ENCODE assay signal across 10 cellular contexts in the genomic region with DNA sequence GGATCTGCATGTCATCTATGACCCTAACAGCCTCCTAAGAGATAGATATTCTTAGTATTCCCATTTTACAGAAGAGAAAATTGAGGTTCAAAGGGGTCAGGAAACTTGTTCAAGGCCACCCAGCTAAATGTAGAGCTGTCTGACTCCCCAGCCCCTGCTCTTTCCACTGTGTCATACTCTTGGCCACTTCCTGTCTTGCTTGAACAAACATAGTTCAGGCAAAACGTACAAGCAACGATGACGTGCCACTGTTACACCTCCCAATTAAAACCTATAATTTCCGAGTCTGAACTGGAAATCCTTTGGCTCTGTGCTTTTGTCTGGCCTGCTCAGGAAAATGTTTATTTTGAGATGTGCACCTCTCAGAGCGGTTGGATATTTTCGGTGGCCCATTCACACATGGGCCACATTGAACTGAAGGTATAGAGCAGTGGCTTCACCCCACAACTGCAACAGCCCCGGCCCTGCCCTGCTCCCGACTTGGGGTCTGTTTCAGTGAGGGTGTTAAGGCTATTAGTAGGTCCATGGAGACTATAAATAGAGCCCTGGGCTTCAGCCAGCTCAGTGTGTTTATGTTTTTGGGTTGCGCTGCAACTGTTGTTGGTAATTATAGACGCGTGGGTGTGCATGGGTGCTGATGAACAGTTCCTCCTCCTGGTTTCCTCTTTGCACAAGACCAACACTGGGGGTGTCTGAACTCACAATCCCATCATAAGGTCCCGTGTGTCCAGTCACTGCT.
DNase-seq lines count a peak whose midpoint lies in the region; ATAC-seq, FAIRE-seq and TF ChIP-seq lines count a peak whose summit lies in the region.
"Had no signal": no experiment of that assay in that cellular context is flagged by ENCODE, and none has a peak within 500 bp of the region (broad histone marks: within the 10 kb centered on the region; RNA-seq: fewer than 3 reads in every experiment).

No MANE protein-coding gene starts in this region.

- TF ChIP-seq CTCF in Caco-2 (IDR thresholded peaks at IDR 0.05; ENCODE audit: insufficient read depth in 1 of 2, low read depth in 1 of 2, low read length in 1 of 2, severe bottlenecking in 1 of 2, unreplicated experiment in 1 of 2): no peak
- no peak for TF ChIP-seq CTCF in osteocyte (IDR thresholded peaks at IDR 0.05)

- no peak for FAIRE-seq in frontal cortex (lab: Jason Lieb, UNC)

- H3K9me3 Mint-ChIP-seq in Caco-2 (ENCODE audit: unreplicated experiment) (peaks cover 10% of the 10 kb centered on the region), osteocyte (ENCODE audit: unreplicated experiment) (no peaks in the 10 kb centered on the region)

- H3K4me3 Mint-ChIP-seq in Caco-2 (ENCODE audit: unreplicated experiment) (no peak overlapping the region), osteocyte (ENCODE audit: unreplicated experiment) (no peak overlapping the region)

- ATAC-seq in GM19035 (IDR thresholded peaks at IDR 0.05; ENCODE audit: unreplicated experiment) (peak; percentile 84), HG03039 (IDR thresholded peaks at IDR 0.05; ENCODE audit: unreplicated experiment) (peak; percentile 67)

- H3K36me3 ChIP-seq in Caco-2 (ENCODE audit: control insufficient read depth, insufficient read depth, low read length): no peaks in the 10 kb centered on the region
- H3K36me3 ChIP-seq: SJSA1, thoracic aorta had no signal

- POLR2A ChIA-PET in Caco-2 (lab: Charles Lee): no interaction called here

- no peaks in the 10 kb centered on the region for H3K4me1 Mint-ChIP-seq in Caco-2 (ENCODE audit: low read depth, unreplicated experiment)
- no peaks in the 10 kb centered on the region for H3K4me1 Mint-ChIP-seq in osteocyte (ENCODE audit: unreplicated experiment)

- H3K27me3 Mint-ChIP-seq in Caco-2 (ENCODE audit: insufficient read depth, unreplicated experiment) (no peaks in the 10 kb centered on the region), osteocyte (ENCODE audit: unreplicated experiment) (no peaks in the 10 kb centered on the region)

- intact Hi-C loops in Caco-2 (cut with micrococcal nuclease; ENCODE audit: unreplicated experiment): no loop called here

- H3K27ac Mint-ChIP-seq in Caco-2 (ENCODE audit: unreplicated experiment) (no peak overlapping the region), osteocyte (ENCODE audit: unreplicated experiment) (no peak overlapping the region)

- no peaks in the 10 kb centered on the region for H3K27me3 ChIP-seq in Caco-2 (replicated peaks; ENCODE audit: control insufficient read depth, insufficient read depth, low read length)
- H3K27me3 ChIP-seq: SJSA1 had no signal

- H3K9me3 ChIP-seq in Caco-2: no peaks in the 10 kb centered on the region
- H3K9me3 ChIP-seq: SJSA1, thoracic aorta had no signal

- CTCF ChIA-PET in Caco-2 (lab: Charles Lee): no interaction called here

- H3K36me3 Mint-ChIP-seq in Caco-2 (ENCODE audit: insufficient read depth, unreplicated experiment) (no peaks in the 10 kb centered on the region), osteocyte (ENCODE audit: unreplicated experiment) (no peaks in the 10 kb centered on the region)

- BruUV-seq in Caco-2 (replicated peaks; lab: Mats Ljungman, UMichigan): no TSS peak

- DNase-seq in SKM-1 (lab: John Stamatoyannopoulos, UW; ENCODE audit: unreplicated experiment): peak; percentile 55
- peak; percentile 71 for DNase-seq in central memory CD4-positive, alpha-beta T cell
- DNase-seq in stimulated activated CD8-positive, alpha-beta memory T cell treated with anti-CD3 and anti-CD28 coated beads, Interleukin-12 subunit alpha, Interleukin-12 subunit beta, amount 100 ng/mL, for 4 hours (ENCODE audit: low read depth): peak; percentile 43
- DNase-seq in Caco-2: no peak
- DNase-seq in osteocyte (ENCODE audit: extremely low spot score, unreplicated experiment): no peak
- no peak for DNase-seq in frontal cortex (ENCODE audit: low spot score in 2 of 2)

- no peaks in the 10 kb centered on the region for H3K4me1 ChIP-seq in Caco-2

- no peak overlapping the region for H3K4me3 ChIP-seq in Caco-2 (ENCODE audit: low read depth, low read length)
- H3K4me3 ChIP-seq: SJSA1, thoracic aorta had no signal

Comparison
In these comparisons a context has a peak if more than half of its experiments do, and no peak if none do; other contexts are left out.
1. DNase-seq: peak in SKM-1 (single experiment), central memory CD4-positive, alpha-beta T cell (single experiment) and stimulated activated CD8-positive, alpha-beta memory T cell treated with anti-CD3 and anti-CD28 coated beads, Interleukin-12 subunit alpha, Interleukin-12 subunit beta, amount 100 ng/mL, for 4 hours (single experiment); none in Caco-2 (0 of 2), osteocyte (single experiment) and frontal cortex (0 of 2).